In genomic region chr20:48990467-48990866, GRCh38 we compare ENCODE assay signal across 24 cellular contexts.
"Had no signal": no experiment of that assay in that cellular context is flagged by ENCODE, and none has a peak within 500 bp of the region (broad histone marks: within the 10 kb centered on the region; RNA-seq: fewer than 3 reads in every experiment).

No MANE protein-coding gene starts in this region.

- H3K4me3 ChIP-seq: left ventricle myocardium inferior, lung, neural progenitor cell, ovary, right atrium auricular region, right lobe of liver, smooth muscle cell, tibial nerve, uterus had no signal

- H3K27me3 ChIP-seq: neural progenitor cell, neutrophil, ovary, right atrium auricular region, right lobe of liver, tibial nerve, uterus had no signal

- ATAC-seq: natural killer cell; right lobe of liver; stimulated activated memory B cell treated with anti-CD40 and anti-IgM and Interleukin-4, amounts not matched to agents 10 μg/mL and 1 μg/mL and 100 μg/mL, for 72 hours; stimulated activated naive CD8-positive, alpha-beta T cell treated with anti-CD3 and anti-CD28 coated beads, Interleukin-15, amount 100 ng/mL, for 72 hours had no signal

- DNase-seq: islet precursor cell; left ventricle myocardium inferior; mesendoderm; naive B cell; natural killer cell; nephron progenitor cell; occipital lobe; ovary; right lobe of liver; stimulated activated CD4-positive, alpha-beta T cell treated with anti-CD3 and anti-CD28 coated beads, Interleukin-1b, Interleukin-23, amount 100 ng/mL, for 48 hours; stimulated activated CD4-positive, alpha-beta T cell treated with anti-CD3 and anti-CD28 coated beads, Interleukin-2, amount 100 ng/mL, for 48 hours; stimulated activated CD4-positive, alpha-beta T cell treated with anti-CD3 and anti-CD28 coated beads, Interleukin-4, amount 100 ng/mL, for 4 hours; stimulated activated CD8-positive, alpha-beta memory T cell treated with anti-CD3 and anti-CD28 coated beads, Interleukin-4, amount 100 ng/mL, for 48 hours; stimulated activated naive CD4-positive, alpha-beta T cell treated with Interleukin-2 at 50 U/mL for 16 hours; stimulated activated naive CD8-positive, alpha-beta T cell treated with anti-CD3 and anti-CD28 coated beads, Interleukin-15, amount 100 ng/mL, for 72 hours; substantia nigra; uterus had no signal

- H3K27ac ChIP-seq: left ventricle myocardium inferior, neural progenitor cell, neutrophil, ovary, right atrium auricular region, right lobe of liver, tibial nerve, uterus had no signal
